ENCODE assay signal across 26 cellular contexts in genomic region chr2:63676135-63676534, GRCh38.
A peak's percentile ranks its signal among the peaks of the same experiment; 100 is the strongest.
DNase-seq lines count a peak whose midpoint lies in the region; ATAC-seq and TF ChIP-seq lines count a peak whose summit lies in the region.
"Had no signal": no experiment of that assay in that cellular context is flagged by ENCODE, and none has a peak within 500 bp of the region (broad histone marks: within the 10 kb centered on the region; RNA-seq: fewer than 3 reads in every experiment).

No MANE protein-coding gene starts in this region.

- TF ChIP-seq EP300 in tibial nerve (IDR thresholded peaks at IDR 0.05), result no peak

- no peak for TF ChIP-seq CTCF in parathyroid adenoma (IDR thresholded peaks at IDR 0.05)
- TF ChIP-seq CTCF in tibial nerve (IDR thresholded peaks at IDR 0.05), result no peak

- no peaks in the 10 kb centered on the region for H3K36me3 ChIP-seq in parathyroid adenoma (ENCODE audit: control insufficient read depth, insufficient read depth, low read length)
- no peaks in the 10 kb centered on the region for H3K36me3 ChIP-seq in tibial nerve
- H3K36me3 ChIP-seq: adrenal gland, colonic mucosa, esophagus squamous epithelium, MG63 had no signal

- DNase-seq in activated T-cell treated with anti-CD3 and anti-CD28 coated beads, Interleukin-2, amount 50 U/mL, for 72 hours, result no peak
- DNase-seq in activated T-cell treated with anti-CD3 and anti-CD28 coated beads, Interleukin-2, amount 50 U/mL, for 1 hour, result no peak
- DNase-seq in OCI-M1 (lab: John Stamatoyannopoulos, UW), result peak; percentile 24
- DNase-seq in stimulated activated naive CD4-positive, alpha-beta T cell (lab: John Stamatoyannopoulos, UW), result no peak
- DNase-seq in tibial nerve (ENCODE audit: low spot score in 2 of 2), result no peak
- DNase-seq: 8988T; activated CD4-positive, alpha-beta memory T cell treated with anti-CD3 and anti-CD28 coated beads for 36 hours; activated gamma-delta T cell treated with Interleukin-2 at 50 U/mL for 16 hours; activated T-cell treated with anti-CD3 and anti-CD28 coated beads for 4 hours; adrenal gland; colonic mucosa; DMS79 treated with DMSO at 0.1 percent for 48 hours; esophagus squamous epithelium; left cardiac atrium; mesendoderm; MG63; naive B cell; NCI-H1417; SK-N-SH; stimulated activated CD4-positive, alpha-beta T cell treated with anti-CD3 and anti-CD28 coated beads, Interleukin-4, amount 100 ng/mL, for 24 hours; stimulated activated naive CD8-positive, alpha-beta T cell treated with anti-CD3 and anti-CD28 coated beads, Interleukin-15, amount 100 ng/mL, for 72 hours had no signal

- H3K79me2 ChIP-seq in parathyroid adenoma, result no peaks in the 10 kb centered on the region

- ATAC-seq in activated T-cell treated with anti-CD3 and anti-CD28 coated beads, Interleukin-2, amount 50 U/mL, for 72 hours (replicated peaks in 1 of 2), result no peak
- peak; percentile 38 for ATAC-seq in HG02678 (IDR thresholded peaks at IDR 0.05; ENCODE audit: unreplicated experiment)
- ATAC-seq in SK-N-SH treated with all-trans-retinoic acid at 6 μM for 48 hours, result no peak
- ATAC-seq: left cardiac atrium; stimulated activated naive CD8-positive, alpha-beta T cell treated with anti-CD3 and anti-CD28 coated beads, Interleukin-15, amount 100 ng/mL, for 72 hours; WTC11 had no signal

- H3K4me2 ChIP-seq in parathyroid adenoma (ENCODE audit: low read length), result no peak overlapping the region
- H3K4me2 ChIP-seq: SK-N-SH had no signal

- TF ChIP-seq POLR2A in tibial nerve (IDR thresholded peaks at IDR 0.05), result no peak

- H3K27me3 ChIP-seq in parathyroid adenoma (ENCODE audit: control insufficient read depth, insufficient read depth, low read length), result no peaks in the 10 kb centered on the region
- H3K27me3 ChIP-seq in tibial nerve, result no peaks in the 10 kb centered on the region
- H3K27me3 ChIP-seq: adrenal gland, colonic mucosa, esophagus squamous epithelium, MG63 had no signal

- H3K9me3 ChIP-seq in parathyroid adenoma (ENCODE audit: control insufficient read depth, low read length), result no peaks in the 10 kb centered on the region
- H3K9me3 ChIP-seq in tibial nerve, result no peaks in the 10 kb centered on the region
- H3K9me3 ChIP-seq: adrenal gland, colonic mucosa, esophagus squamous epithelium, MG63, SK-N-SH had no signal

- H3K9ac ChIP-seq in parathyroid adenoma, result no peak overlapping the region
- H3K9ac ChIP-seq: SK-N-SH had no signal

- no peak overlapping the region for H3K4me3 Mint-ChIP-seq in activated T-cell treated with anti-CD3 and anti-CD28 coated beads, Interleukin-2, amount 50 U/mL, for 72 hours
- H3K4me3 Mint-ChIP-seq: activated CD4-positive, alpha-beta memory T cell treated with anti-CD3 and anti-CD28 coated beads for 36 hours; naive B cell; stimulated activated naive CD8-positive, alpha-beta T cell treated with anti-CD3 and anti-CD28 coated beads, Interleukin-15, amount 100 ng/mL, for 72 hours; type B pancreatic cell; WTC11 had no signal

- peaks cover 18% of the 10 kb centered on the region for H3K4me1 Mint-ChIP-seq in activated T-cell treated with anti-CD3 and anti-CD28 coated beads, Interleukin-2, amount 50 U/mL, for 72 hours (ENCODE audit: low read depth)
- H3K4me1 Mint-ChIP-seq: naive B cell had no signal

- peak overlapping the region; percentile 12 for H3K27ac Mint-ChIP-seq in activated T-cell treated with anti-CD3 and anti-CD28 coated beads, Interleukin-2, amount 50 U/mL, for 72 hours
- H3K27ac Mint-ChIP-seq: activated CD4-positive, alpha-beta memory T cell treated with anti-CD3 and anti-CD28 coated beads for 36 hours; type B pancreatic cell; WTC11 had no signal

- WGBS in tibial nerve, 2 donors, result 32 to 50% methylated on average over 2 of the region's 2 CpGs

- H2AFZ ChIP-seq in parathyroid adenoma, result peak overlapping the region; percentile 67

- H3K4me1 ChIP-seq in parathyroid adenoma, result no peaks in the 10 kb centered on the region
- no peaks in the 10 kb centered on the region for H3K4me1 ChIP-seq in tibial nerve
- H3K4me1 ChIP-seq: adrenal gland, colonic mucosa had no signal

- H3K4me3 ChIP-seq in parathyroid adenoma (ENCODE audit: low read depth, low read length), result no peak overlapping the region
- no peak overlapping the region for H3K4me3 ChIP-seq in tibial nerve
- H3K4me3 ChIP-seq: adrenal gland, colonic mucosa, esophagus squamous epithelium, MG63 had no signal

- no peaks in the 10 kb centered on the region for H3K27me3 Mint-ChIP-seq in activated T-cell treated with anti-CD3 and anti-CD28 coated beads, Interleukin-2, amount 50 U/mL, for 72 hours (ENCODE audit: low read depth)
- H3K27me3 Mint-ChIP-seq: stimulated activated naive CD8-positive, alpha-beta T cell treated with anti-CD3 and anti-CD28 coated beads, Interleukin-15, amount 100 ng/mL, for 72 hours; type B pancreatic cell had no signal

- no peaks in the 10 kb centered on the region for H3K9me3 Mint-ChIP-seq in activated T-cell treated with anti-CD3 and anti-CD28 coated beads, Interleukin-2, amount 50 U/mL, for 72 hours
- H3K9me3 Mint-ChIP-seq: activated CD4-positive, alpha-beta memory T cell treated with anti-CD3 and anti-CD28 coated beads for 36 hours; type B pancreatic cell; WTC11 had no signal

- H3K27ac ChIP-seq in parathyroid adenoma, result peak overlapping the region; percentile 3
- no peak overlapping the region for H3K27ac ChIP-seq in tibial nerve
- H3K27ac ChIP-seq: adrenal gland, colonic mucosa, esophagus squamous epithelium had no signal

- no peaks in the 10 kb centered on the region for H3K36me3 Mint-ChIP-seq in activated T-cell treated with anti-CD3 and anti-CD28 coated beads, Interleukin-2, amount 50 U/mL, for 72 hours (ENCODE audit: insufficient read depth in 2 of 2)
- H3K36me3 Mint-ChIP-seq: activated CD4-positive, alpha-beta memory T cell treated with anti-CD3 and anti-CD28 coated beads for 36 hours; naive B cell; type B pancreatic cell; WTC11 had no signal

TF ChIP-seq in SK-N-SH treated with all-trans-retinoic acid at 6 μM for 48 hours, 23 proteins besides CTCF, POLR2A, EP300 and RAD21:
- no peak for TF ChIP-seq POU6F1 (CRISPR knock-in tag; IDR thresholded peaks at IDR 0.05; ENCODE audit: borderline replicate concordance, low read depth)
- no peak for TF ChIP-seq ARNTL (CRISPR knock-in tag; IDR thresholded peaks at IDR 0.05; ENCODE audit: borderline replicate concordance, low read depth)
- TF ChIP-seq ISL1 (CRISPR knock-in tag; IDR thresholded peaks at IDR 0.05), result no peak
- TF ChIP-seq ESRRG (CRISPR knock-in tag; IDR thresholded peaks at IDR 0.05), result no peak
- TF ChIP-seq ZNF70 (CRISPR knock-in tag; IDR thresholded peaks at IDR 0.05), result no peak
- no peak for TF ChIP-seq ZNF565 (CRISPR knock-in tag; conservative IDR thresholded peaks at IDR 0.05; ENCODE audit: low read depth)
- no peak for TF ChIP-seq BACH2 (CRISPR knock-in tag; IDR thresholded peaks at IDR 0.05; ENCODE audit: borderline replicate concordance)
- TF ChIP-seq ZFP30 (CRISPR knock-in tag; IDR thresholded peaks at IDR 0.05), result no peak
- TF ChIP-seq OSR1 (CRISPR knock-in tag; IDR thresholded peaks at IDR 0.05), result no peak
- no peak for TF ChIP-seq TCF4 (CRISPR knock-in tag; IDR thresholded peaks at IDR 0.05; ENCODE audit: borderline replicate concordance)
- TF ChIP-seq SNAI2 (CRISPR knock-in tag; IDR thresholded peaks at IDR 0.05), result no peak
- TF ChIP-seq ZC3H10 (CRISPR knock-in tag; IDR thresholded peaks at IDR 0.05), result no peak
- TF ChIP-seq TOX (CRISPR knock-in tag; IDR thresholded peaks at IDR 0.05; ENCODE audit: borderline replicate concordance), result no peak
- no peak for TF ChIP-seq GLIS3 (CRISPR knock-in tag; IDR thresholded peaks at IDR 0.05)
- no peak for TF ChIP-seq CREB5 (CRISPR knock-in tag; IDR thresholded peaks at IDR 0.05; ENCODE audit: low read depth)
- TF ChIP-seq RARB (CRISPR knock-in tag; IDR thresholded peaks at IDR 0.05), result no peak
